In genomic region chr5:11384441-11385250, GRCh38 we compare ENCODE assay signal across 8 cellular contexts.
A peak's percentile ranks its signal among the peaks of the same experiment; 100 is the strongest.
DNase-seq lines count a peak whose midpoint lies in the region; ATAC-seq lines count a peak whose summit lies in the region.

No MANE protein-coding gene starts in this region.

- peak overlapping the region; percentile 90 for H3K27ac ChIP-seq in angular gyrus (ENCODE audit: low read depth, low read length)

- H3K4me3 ChIP-seq in skeletal muscle cell (ENCODE audit: low read depth, low read length) = peak overlapping the region; percentile 13

- peak; percentile 59 for ATAC-seq in HG03354 (IDR thresholded peaks at IDR 0.05; ENCODE audit: poor library complexity, severe bottlenecking, unreplicated experiment)
- no peak for ATAC-seq in HG03097 (IDR thresholded peaks at IDR 0.05; ENCODE audit: low FRiP score, unreplicated experiment)
- no peak for ATAC-seq in HG02763 (IDR thresholded peaks at IDR 0.05; ENCODE audit: unreplicated experiment)

- peak; percentile 38 for DNase-seq in iPS-NIHi11 (ENCODE audit: low spot score)
- no peak for DNase-seq in skeletal muscle cell (ENCODE audit: low read depth)
- DNase-seq in NK-92 (lab: John Stamatoyannopoulos, UW; ENCODE audit: unreplicated experiment) = no peak
- no peak for DNase-seq in GM19240 (ENCODE audit: insufficient read length, low spot score)
